In the genomic region with DNA sequence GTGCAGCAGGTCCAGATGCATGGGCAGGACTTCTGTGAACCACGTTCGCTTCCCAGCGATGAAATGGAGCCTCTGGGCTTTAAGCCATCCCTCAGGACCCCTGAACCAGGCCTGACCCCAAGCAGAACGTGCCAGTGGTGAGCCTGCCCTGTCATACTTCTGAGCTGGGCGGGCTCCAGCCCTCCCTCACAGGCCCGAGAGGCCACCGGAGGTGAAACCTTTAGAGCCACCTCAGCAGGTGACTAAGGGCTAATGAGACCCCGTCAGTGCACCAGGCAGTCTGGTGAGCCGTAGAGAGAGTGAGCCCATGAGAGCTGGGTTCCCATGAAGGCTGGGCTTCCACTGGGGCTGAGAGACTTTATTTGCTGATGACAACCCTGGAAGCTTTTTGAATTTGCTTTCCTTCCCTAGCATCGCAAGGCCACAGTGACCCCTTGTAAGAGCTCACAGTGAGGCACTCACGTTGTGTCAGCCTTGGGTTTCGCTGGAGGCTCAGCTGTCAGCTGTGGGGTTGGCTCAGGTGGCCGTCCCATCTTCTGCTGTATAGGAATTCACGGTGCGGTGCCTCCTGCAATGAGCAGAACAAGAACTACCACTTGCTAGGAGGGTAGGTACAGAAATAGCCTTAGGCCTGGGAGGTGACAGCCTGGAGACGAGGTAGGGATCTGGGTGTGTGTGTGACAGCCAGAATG, we compare ENCODE assay signal across 11 cellular contexts.
"Had no signal": no experiment of that assay in that cellular context is flagged by ENCODE, and none has a peak within 500 bp of the region (broad histone marks: within the 10 kb centered on the region; RNA-seq: fewer than 3 reads in every experiment).

No MANE protein-coding gene starts in this region.

- DNase-seq: activated CD4-positive, alpha-beta T cell treated with anti-CD3 and anti-CD28 coated beads for 1 hour; endodermal cell; erythroblast; left colon; lower lobe of right lung; nephron progenitor cell; stimulated activated naive CD4-positive, alpha-beta T cell treated with Interleukin-2 at 50 U/mL for 16 hours had no signal

- H3K9me3 Mint-ChIP-seq: endodermal cell, nephron progenitor cell had no signal

- H3K27ac Mint-ChIP-seq: endodermal cell had no signal

- H3K27ac ChIP-seq: breast epithelium, lower lobe of right lung, SK-N-MC, tibial nerve, WERI-Rb-1 had no signal

- ATAC-seq: left colon, lower lobe of right lung had no signal

- H3K4me3 Mint-ChIP-seq: endodermal cell, nephron progenitor cell had no signal
